In genomic region chr6:79706527-79706926, GRCh38 we compare ENCODE assay signal across 28 cellular contexts.
"Had no signal": no experiment of that assay in that cellular context is flagged by ENCODE, and none has a peak within 500 bp of the region (broad histone marks: within the 10 kb centered on the region; RNA-seq: fewer than 3 reads in every experiment).

No MANE protein-coding gene starts in this region.

- FAIRE-seq: colon, endometrium, islet of Langerhans, keratinocyte had no signal

- H3K27me3 Mint-ChIP-seq: effector memory CD8-positive, alpha-beta T cell had no signal

- ATAC-seq: effector memory CD8-positive, alpha-beta T cell; esophagus mucosa; gastrocnemius medialis; heart right ventricle; left cardiac atrium; left lung; left ventricle myocardium superior; lower lobe of right lung; naive thymus-derived CD4-positive, alpha-beta T cell had no signal

- DNase-seq: dermis blood vessel endothelial cell; dorsolateral prefrontal cortex; effector CD8-positive, alpha-beta T cell; effector memory CD8-positive, alpha-beta T cell; endodermal cell; erythroblast; esophagus squamous epithelium; foreskin fibroblast; foreskin melanocyte; gastrocnemius medialis; glutamatergic neuron; head of caudate nucleus; heart right ventricle; hippocampal formation; left cardiac atrium; left lung; left ventricle myocardium superior; lower lobe of right lung; mesendoderm; midbrain; naive thymus-derived CD4-positive, alpha-beta T cell had no signal

- H3K4me3 ChIP-seq: coronary artery, dorsolateral prefrontal cortex, esophagus squamous epithelium, gastrocnemius medialis, heart right ventricle, left lung, lower lobe of right lung had no signal

- H3K27ac ChIP-seq: coronary artery, epithelial cell of prostate, esophagus squamous epithelium, gastrocnemius medialis, heart right ventricle, left lung, lower lobe of right lung had no signal

- H3K36me3 ChIP-seq: gastrocnemius medialis, heart right ventricle, left lung, lower lobe of right lung had no signal

- H3K36me3 Mint-ChIP-seq: naive thymus-derived CD4-positive, alpha-beta T cell had no signal

- H3K27ac Mint-ChIP-seq: effector memory CD8-positive, alpha-beta T cell; endodermal cell; naive thymus-derived CD4-positive, alpha-beta T cell had no signal

- H3K4me1 ChIP-seq: gastrocnemius medialis, left lung, lower lobe of right lung had no signal

- H3K9me3 Mint-ChIP-seq: effector memory CD8-positive, alpha-beta T cell; endodermal cell; naive thymus-derived CD4-positive, alpha-beta T cell had no signal

- H3K27me3 ChIP-seq: dorsolateral prefrontal cortex, esophagus squamous epithelium, gastrocnemius medialis, heart right ventricle, left lung had no signal

- H3K4me3 Mint-ChIP-seq: effector memory CD8-positive, alpha-beta T cell; endodermal cell; naive thymus-derived CD4-positive, alpha-beta T cell had no signal

- H3K9me3 ChIP-seq: esophagus squamous epithelium, gastrocnemius medialis, heart right ventricle, left lung, lower lobe of right lung had no signal
